10 cellular contexts compared by ENCODE assay signal in the genomic region with DNA sequence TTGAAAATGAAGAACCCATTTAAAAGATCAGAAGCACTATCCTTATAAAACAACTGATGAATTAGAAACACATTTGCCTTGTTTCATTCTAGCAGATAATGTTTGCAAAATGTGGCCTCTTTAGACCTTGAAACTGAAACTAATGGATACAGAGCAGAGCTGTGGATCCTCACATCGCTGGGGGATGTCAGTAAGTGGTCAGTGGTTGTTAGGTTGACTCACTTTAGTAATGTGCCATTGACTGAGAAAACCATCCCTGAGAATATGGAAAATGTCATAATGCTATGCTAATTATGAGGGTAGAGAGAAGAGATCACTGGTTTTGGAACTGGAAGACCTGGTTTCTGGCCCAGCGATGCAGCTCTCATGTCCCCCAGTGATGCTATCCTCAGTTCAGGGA.
"Had no signal": no experiment of that assay in that cellular context is flagged by ENCODE, and none has a peak within 500 bp of the region (broad histone marks: within the 10 kb centered on the region; RNA-seq: fewer than 3 reads in every experiment).

No MANE protein-coding gene starts in this region.

- H3K4me3 ChIP-seq: colonic mucosa, esophagus squamous epithelium, stomach, uterus had no signal

- H3K4me1 Mint-ChIP-seq: activated naive CD4-positive, alpha-beta T cell treated with anti-CD3 and anti-CD28 coated beads, Interleukin-2, amount 50 U/mL, for 24 hours; T-helper 17 cell had no signal

- DNase-seq: activated CD4-positive, alpha-beta memory T cell treated with anti-CD3 and anti-CD28 coated beads for 36 hours; colonic mucosa; esophagus squamous epithelium; foreskin keratinocyte; stimulated activated CD4-positive, alpha-beta T cell treated with anti-CD3 and anti-CD28 coated beads, Interleukin-12 subunit alpha, Interleukin-12 subunit beta, amount 100 ng/mL, for 4 hours; stomach; T-helper 17 cell; uterus had no signal

- ATAC-seq: foreskin keratinocyte, T-helper 17 cell had no signal

- H3K4me3 Mint-ChIP-seq: activated CD4-positive, alpha-beta memory T cell treated with anti-CD3 and anti-CD28 coated beads for 36 hours; activated naive CD4-positive, alpha-beta T cell treated with anti-CD3 and anti-CD28 coated beads, Interleukin-2, amount 50 U/mL, for 24 hours; T-helper 17 cell had no signal

- H3K27ac ChIP-seq: colonic mucosa, esophagus squamous epithelium, foreskin keratinocyte, stomach, uterus had no signal

- H3K36me3 ChIP-seq: colonic mucosa, uterus had no signal

- H3K27ac Mint-ChIP-seq: activated CD4-positive, alpha-beta memory T cell treated with anti-CD3 and anti-CD28 coated beads for 36 hours; activated T-helper 2 cell treated with anti-CD3 and anti-CD28 coated beads, Interferon-gamma antibody, Interleukin-2, Interleukin-4, amounts not matched to agents 10 μg/mL and 5 μg/mL and 100 μg/mL, durations not matched to agents 14 hours and 24 hours and 36 hours; T-helper 17 cell had no signal

- H3K4me1 ChIP-seq: colonic mucosa, esophagus squamous epithelium, foreskin keratinocyte, uterus had no signal

- H3K36me3 Mint-ChIP-seq: activated CD4-positive, alpha-beta memory T cell treated with anti-CD3 and anti-CD28 coated beads for 36 hours; activated naive CD4-positive, alpha-beta T cell treated with anti-CD3 and anti-CD28 coated beads, Interleukin-2, amount 50 U/mL, for 24 hours had no signal

- H3K9me3 Mint-ChIP-seq: activated CD4-positive, alpha-beta memory T cell treated with anti-CD3 and anti-CD28 coated beads for 36 hours; activated naive CD4-positive, alpha-beta T cell treated with anti-CD3 and anti-CD28 coated beads, Interleukin-2, amount 50 U/mL, for 24 hours; activated T-helper 2 cell treated with anti-CD3 and anti-CD28 coated beads, Interferon-gamma antibody, Interleukin-2, Interleukin-4, amounts not matched to agents 10 μg/mL and 5 μg/mL and 100 μg/mL, durations not matched to agents 14 hours and 24 hours and 36 hours had no signal

- H3K9me3 ChIP-seq: colonic mucosa, esophagus squamous epithelium, stomach, uterus had no signal

- H3K27me3 Mint-ChIP-seq: activated CD4-positive, alpha-beta memory T cell treated with anti-CD3 and anti-CD28 coated beads for 36 hours; activated naive CD4-positive, alpha-beta T cell treated with anti-CD3 and anti-CD28 coated beads, Interleukin-2, amount 50 U/mL, for 24 hours; T-helper 17 cell had no signal

- H3K27me3 ChIP-seq: colonic mucosa, esophagus squamous epithelium, foreskin keratinocyte, stomach, uterus had no signal
